ENCODE assay signal across 27 cellular contexts in the genomic region with DNA sequence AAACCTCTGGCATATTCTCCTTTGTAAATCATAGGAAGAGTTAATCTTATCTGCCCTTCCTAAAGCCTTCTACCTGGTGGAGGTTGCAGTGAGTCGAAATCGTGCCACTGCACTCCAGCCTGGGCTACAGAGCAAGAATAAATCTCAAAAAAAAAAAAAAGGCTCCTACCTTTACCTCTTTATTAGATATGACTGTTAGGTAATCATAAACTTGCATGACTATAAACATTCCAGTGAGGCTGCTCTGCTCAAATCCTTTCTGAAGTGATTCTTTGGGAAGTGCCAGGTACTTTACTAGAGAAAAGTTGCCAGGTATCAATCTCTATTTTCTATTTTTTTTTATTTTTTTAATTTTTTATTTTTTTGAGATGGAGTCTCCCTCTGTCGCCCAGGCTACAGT. TPM values are rescaled to one million over a fixed set of nuclear protein-coding genes. Genes with fewer than 3 reads are reported as not detected.
"Had no signal": no experiment of that assay in that cellular context is flagged by ENCODE, and none has a peak within 500 bp of the region (broad histone marks: within the 10 kb centered on the region; RNA-seq: fewer than 3 reads in every experiment).

No MANE protein-coding gene starts in this region.

- H3K4me1 ChIP-seq: colonic mucosa, esophagus squamous epithelium, left lung, lower lobe of right lung had no signal

- H3K27me3 Mint-ChIP-seq: dendritic cell treated with granulocyte-macrophage colony-stimulating factor and Interleukin-4, amounts not matched to agents 40 ng/mL and 50 ng/mL, for 4 days; effector memory CD8-positive, alpha-beta T cell had no signal

- H3K36me3 Mint-ChIP-seq: memory B cell; naive thymus-derived CD4-positive, alpha-beta T cell had no signal

- H3K27me3 ChIP-seq: colonic mucosa, esophagus squamous epithelium, gastrocnemius medialis, heart left ventricle, hepatocyte, left lung had no signal

- FAIRE-seq: kidney had no signal

- H3K27ac ChIP-seq: colonic mucosa, epithelial cell of prostate, esophagus squamous epithelium, gastrocnemius medialis, heart left ventricle, hepatocyte, left lung, lower lobe of right lung had no signal

- H3K27ac Mint-ChIP-seq: dendritic cell treated with granulocyte-macrophage colony-stimulating factor and Interleukin-4, amounts not matched to agents 40 ng/mL and 50 ng/mL, for 4 days; effector memory CD8-positive, alpha-beta T cell; endodermal cell; immature natural killer cell; memory B cell; naive thymus-derived CD4-positive, alpha-beta T cell had no signal

- H3K36me3 ChIP-seq: colonic mucosa, esophagus squamous epithelium, gastrocnemius medialis, heart left ventricle, left lung, lower lobe of right lung had no signal

- H3K4me2 ChIP-seq: hepatocyte had no signal

- H3K4me3 Mint-ChIP-seq: dendritic cell treated with granulocyte-macrophage colony-stimulating factor and Interleukin-4, amounts not matched to agents 40 ng/mL and 50 ng/mL, for 4 days; effector memory CD8-positive, alpha-beta T cell; endodermal cell; immature natural killer cell; memory B cell; naive thymus-derived CD4-positive, alpha-beta T cell had no signal

- H3K9me3 Mint-ChIP-seq: dendritic cell treated with granulocyte-macrophage colony-stimulating factor and Interleukin-4, amounts not matched to agents 40 ng/mL and 50 ng/mL, for 4 days; endodermal cell; immature natural killer cell; memory B cell had no signal

- DNase-seq: colonic mucosa; cortex of kidney; effector CD8-positive, alpha-beta T cell; effector memory CD8-positive, alpha-beta T cell; endodermal cell; erythroblast; esophagus squamous epithelium; foreskin fibroblast; foreskin melanocyte; gastrocnemius medialis; heart left ventricle; hypothalamus; immature natural killer cell; islet precursor cell; kidney; kidney glomerular epithelial cell; left lung; left ventricle myocardium superior; lower lobe of right lung; mesendoderm; naive thymus-derived CD4-positive, alpha-beta T cell had no signal

- H3K9me3 ChIP-seq: colonic mucosa, esophagus squamous epithelium, gastrocnemius medialis, heart left ventricle, left lung, lower lobe of right lung had no signal

- ATAC-seq: effector memory CD8-positive, alpha-beta T cell; esophagus mucosa; gastrocnemius medialis; heart left ventricle; left lung; left ventricle myocardium superior; lower lobe of right lung; naive thymus-derived CD4-positive, alpha-beta T cell had no signal

- H3K79me2 ChIP-seq: hepatocyte had no signal

- H3K4me1 Mint-ChIP-seq: immature natural killer cell, memory B cell had no signal

- H2AFZ ChIP-seq: hepatocyte had no signal

- H3K4me3 ChIP-seq: colonic mucosa, esophagus squamous epithelium, gastrocnemius medialis, heart left ventricle, hepatocyte, left lung, lower lobe of right lung had no signal

RNA-seq across cellular contexts. Expression of a gene that starts 59.6 kb away (rescaled TPM):
- total RNA-seq: chondrocyte had no signal
